In the genomic region with DNA sequence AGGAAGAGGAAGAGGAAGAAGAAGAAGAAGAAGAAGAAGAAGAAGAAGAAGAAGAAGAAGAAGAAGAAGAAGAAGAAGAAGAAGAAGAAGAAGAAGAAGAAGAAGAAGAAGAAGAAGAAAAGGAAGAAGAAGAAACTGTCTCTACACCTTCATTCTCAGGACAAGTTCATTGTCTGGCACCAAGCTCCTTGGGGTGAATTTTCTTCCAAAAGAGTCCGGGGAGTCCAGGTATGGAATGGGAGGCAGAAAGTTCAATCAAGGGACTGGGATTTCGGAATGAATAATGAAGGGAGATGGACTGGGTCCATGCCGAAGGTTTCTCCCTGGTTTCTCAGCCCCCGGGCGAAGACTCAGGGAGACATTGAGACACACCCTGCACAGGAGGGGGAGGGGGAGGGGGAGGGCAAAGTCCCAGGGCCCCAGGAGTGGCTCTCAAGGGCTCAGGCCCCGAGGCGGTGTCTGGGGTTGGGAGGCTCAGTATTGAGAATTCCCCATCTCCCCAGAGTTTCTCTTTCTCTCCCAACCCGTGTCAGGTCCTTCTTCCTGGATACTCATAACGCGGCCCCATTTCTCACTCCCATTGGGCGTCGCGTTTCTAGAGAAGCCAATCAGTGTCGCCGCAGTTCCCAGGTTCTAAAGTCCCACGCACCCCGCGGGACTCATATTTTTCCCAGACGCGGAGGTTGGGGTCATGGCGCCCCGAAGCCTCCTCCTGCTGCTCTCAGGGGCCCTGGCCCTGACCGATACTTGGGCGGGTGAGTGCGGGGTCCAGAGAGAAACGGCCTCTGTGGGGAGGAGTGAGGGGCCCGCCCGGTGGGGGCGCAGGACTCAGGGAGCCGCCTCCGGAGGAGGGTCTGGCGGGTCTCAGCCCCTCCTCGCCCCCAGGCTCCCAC, we compare ENCODE assay signal across 8 cellular contexts. TPM values are rescaled to one million over a fixed set of nuclear protein-coding genes. Genes with fewer than 3 reads are reported as not detected.
DNase-seq lines count a peak whose midpoint lies in the region; ATAC-seq and TF ChIP-seq lines count a peak whose summit lies in the region.

A gene (plus strand): TSS at position 662 of the 893 bp plus-strand sequence. CDS start 30 bp downstream, at position 692.

- H3K9me3 Mint-ChIP-seq in WTC11 (no peaks in the 10 kb centered on the region), immature natural killer cell (no peaks in the 10 kb centered on the region)

- WGBS in GM23248 (ENCODE audit: low coverage in 1 of 2, low lambda C conversion rate in 2 of 2, missing lambda C conversion rate in 2 of 2), 2 experiments, result 12% methylated on average over 30 to 31 of the region's 33 CpGs
- 5% methylated on average over 6 of the region's 33 CpGs for WGBS in mammary epithelial cell (ENCODE audit: low coverage, missing lambda C conversion rate)

- DNase-seq in ELF-1 (ENCODE audit: low read depth, low spot score), result peak; percentile 44
- peak; percentile 82 for DNase-seq in GM23248
- peak; percentile 99 for DNase-seq in M059J (ENCODE audit: low read depth)
- DNase-seq in WTC11 (ENCODE audit: low spot score), result peak; percentile 73
- DNase-seq in mammary epithelial cell, result peak; percentile 96
- peak; percentile 91 to 93 (median 92) for DNase-seq in immature natural killer cell
- DNase-seq in NCI-H1417 treated with DMSO at 0.1 percent for 48 hours (lab: John Stamatoyannopoulos, UW), result no peak

- intact Hi-C loops in mammary epithelial cell (cut with micrococcal nuclease), result no loop called here

- H2AFZ ChIP-seq in GM23248 (peak within 1 kb of the TSS; percentile 82), mammary epithelial cell (ENCODE audit: low read depth, low read length) (peak within 1 kb of the TSS; percentile 97)

- peak within 1 kb of the TSS; percentile 51 for H3K4me2 ChIP-seq in GM23248 (ENCODE audit: unreplicated experiment)
- H3K4me2 ChIP-seq in mammary epithelial cell (ENCODE audit: insufficient read depth, low read depth, low read length), result peak within 1 kb of the TSS; percentile 86

- H3K79me2 ChIP-seq in GM23248 (ENCODE audit: insufficient read depth), result no peaks in the 10 kb centered on the region
- no peaks in the 10 kb centered on the region for H3K79me2 ChIP-seq in mammary epithelial cell (ENCODE audit: insufficient read depth, low read length)

- H3K36me3 ChIP-seq in GM23248 (ENCODE audit: low read depth) (no peaks in the 10 kb centered on the region), mammary epithelial cell (ENCODE audit: insufficient read depth, low read length) (no peaks in the 10 kb centered on the region)

- no peaks in the 10 kb centered on the region for H3K9me3 ChIP-seq in GM23248 (ENCODE audit: low read depth)
- H3K9me3 ChIP-seq in mammary epithelial cell (replicated peaks; ENCODE audit: insufficient read depth, low read length), result no peaks in the 10 kb centered on the region

- POLR2A ChIA-PET in WTC11 (lab: Charles Lee), result no interaction called here

- no TSS peak for BruUV-seq in mammary epithelial cell (replicated peaks; lab: Mats Ljungman, UMichigan)

- H3K4me3 Mint-ChIP-seq in WTC11, result peak within 1 kb of the TSS; percentile 76
- H3K4me3 Mint-ChIP-seq in immature natural killer cell, result peak within 1 kb of the TSS; percentile 95 to 96 (median 95)

- H3K4me1 ChIP-seq in GM23248 (ENCODE audit: insufficient read depth), result no peaks in the 10 kb centered on the region
- no peaks in the 10 kb centered on the region for H3K4me1 ChIP-seq in mammary epithelial cell (ENCODE audit: insufficient read depth, low read length)

- TF ChIP-seq CTCF in WTC11 (IDR thresholded peaks at IDR 0.05) (no peak), mammary epithelial cell (conservative IDR thresholded peaks at IDR 0.05 in 1 of 2, IDR thresholded peaks at IDR 0.05 in 1 of 2; ENCODE audit: extremely low read depth in 1 of 2, insufficient read depth in 1 of 2, low read depth in 1 of 2, low read length in 2 of 2) (no peak)

- in situ Hi-C loops in GM23248 (cut with MboI), result no loop called here
- in situ Hi-C loops in mammary epithelial cell (cut with MboI; ENCODE audit: low sequenced_read_pairs in 2 of 2), result no loop called here

- H3K27me3 ChIP-seq in GM23248 (replicated peaks; ENCODE audit: insufficient read depth), result peaks cover 10% of the 10 kb centered on the region
- no peaks in the 10 kb centered on the region for H3K27me3 ChIP-seq in mammary epithelial cell (ENCODE audit: insufficient read depth, low read length)

- no peaks in the 10 kb centered on the region for H3K9me2 ChIP-seq in GM23248 (ENCODE audit: insufficient read depth)

- H3K4me1 Mint-ChIP-seq in WTC11, result 0 out of 2 replicates have a peak, but pooled peaks cover 3% of the 10 kb centered on the region
- peaks cover 58 to 64% of the 10 kb centered on the region in 2 donors for H3K4me1 Mint-ChIP-seq in immature natural killer cell

- H3K4me3 ChIP-seq in GM23248 (peak within 1 kb of the TSS; percentile 68), mammary epithelial cell (replicated peaks in 1 of 3; ENCODE audit: insufficient read depth in 1 of 3, low read depth in 2 of 3, low read length in 3 of 3) (peak within 1 kb of the TSS; percentile 72 to 76 (median 74)), skin epidermis (peak within 1 kb of the TSS; percentile 72 to 99 (median 93))

- dilution Hi-C loops in mammary epithelial cell (cut with HindIII; ENCODE audit: low sequenced_read_pairs), result no loop called here

- H3K27ac Mint-ChIP-seq in WTC11 (no peak within 1 kb of the TSS), immature natural killer cell (peak within 1 kb of the TSS; percentile 98 to 100 (median 99))

- peak; percentile 82 for ATAC-seq in WTC11

- no peaks in the 10 kb centered on the region for H4K20me1 ChIP-seq in GM23248 (ENCODE audit: insufficient read depth)
- no peaks in the 10 kb centered on the region for H4K20me1 ChIP-seq in mammary epithelial cell (ENCODE audit: insufficient read depth, low read length)

- H3K27ac ChIP-seq in GM23248, result no peak within 1 kb of the TSS
- peak within 1 kb of the TSS; percentile 76 for H3K27ac ChIP-seq in mammary epithelial cell (ENCODE audit: insufficient read depth, low read depth, low read length)
- H3K27ac ChIP-seq in skin epidermis, result peak within 1 kb of the TSS; percentile 81 to 100 (median 97)

- CTCF ChIA-PET in WTC11 (lab: Charles Lee) (interaction anchor here (1.0 to 1.2 kb wide), 5 partner anchors 15 to 73 kb away, joined by 3 to 6 read pairs (median 5); no protein-coding TSS in a partner anchor), mammary epithelial cell (lab: Charles Lee; ENCODE audit: low non-redundant PET) (no interaction called here)

- H3K36me3 Mint-ChIP-seq in WTC11, result no peaks in the 10 kb centered on the region; the same call in 1 of the 2 replicates
- H3K36me3 Mint-ChIP-seq in immature natural killer cell, result peaks cover 34 to 36% (median 35%) of the 10 kb centered on the region in 3 donors

- peaks cover 69% of the 10 kb centered on the region for H3K27me3 Mint-ChIP-seq in WTC11 (ENCODE audit: low read depth)
- H3K27me3 Mint-ChIP-seq in immature natural killer cell (ENCODE audit: low read depth in 3 of 3), result peaks cover 20 to 33% (median 25%) of the 10 kb centered on the region in 3 donors

- H3K9ac ChIP-seq in GM23248, result 0 out of 2 replicates have a peak within 1 kb of the TSS, but pooled peaks have one; percentile 37
- H3K9ac ChIP-seq in mammary epithelial cell (ENCODE audit: insufficient read depth, low read length), result peak within 1 kb of the TSS; percentile 88

- no peaks in the 10 kb centered on the region for H3F3A ChIP-seq in GM23248 (ENCODE audit: insufficient read depth)

TF ChIP-seq in WTC11, 78 proteins besides CTCF, POLR2A, EP300 and RAD21 (continues in another document):
- TF ChIP-seq, protein P1, sequence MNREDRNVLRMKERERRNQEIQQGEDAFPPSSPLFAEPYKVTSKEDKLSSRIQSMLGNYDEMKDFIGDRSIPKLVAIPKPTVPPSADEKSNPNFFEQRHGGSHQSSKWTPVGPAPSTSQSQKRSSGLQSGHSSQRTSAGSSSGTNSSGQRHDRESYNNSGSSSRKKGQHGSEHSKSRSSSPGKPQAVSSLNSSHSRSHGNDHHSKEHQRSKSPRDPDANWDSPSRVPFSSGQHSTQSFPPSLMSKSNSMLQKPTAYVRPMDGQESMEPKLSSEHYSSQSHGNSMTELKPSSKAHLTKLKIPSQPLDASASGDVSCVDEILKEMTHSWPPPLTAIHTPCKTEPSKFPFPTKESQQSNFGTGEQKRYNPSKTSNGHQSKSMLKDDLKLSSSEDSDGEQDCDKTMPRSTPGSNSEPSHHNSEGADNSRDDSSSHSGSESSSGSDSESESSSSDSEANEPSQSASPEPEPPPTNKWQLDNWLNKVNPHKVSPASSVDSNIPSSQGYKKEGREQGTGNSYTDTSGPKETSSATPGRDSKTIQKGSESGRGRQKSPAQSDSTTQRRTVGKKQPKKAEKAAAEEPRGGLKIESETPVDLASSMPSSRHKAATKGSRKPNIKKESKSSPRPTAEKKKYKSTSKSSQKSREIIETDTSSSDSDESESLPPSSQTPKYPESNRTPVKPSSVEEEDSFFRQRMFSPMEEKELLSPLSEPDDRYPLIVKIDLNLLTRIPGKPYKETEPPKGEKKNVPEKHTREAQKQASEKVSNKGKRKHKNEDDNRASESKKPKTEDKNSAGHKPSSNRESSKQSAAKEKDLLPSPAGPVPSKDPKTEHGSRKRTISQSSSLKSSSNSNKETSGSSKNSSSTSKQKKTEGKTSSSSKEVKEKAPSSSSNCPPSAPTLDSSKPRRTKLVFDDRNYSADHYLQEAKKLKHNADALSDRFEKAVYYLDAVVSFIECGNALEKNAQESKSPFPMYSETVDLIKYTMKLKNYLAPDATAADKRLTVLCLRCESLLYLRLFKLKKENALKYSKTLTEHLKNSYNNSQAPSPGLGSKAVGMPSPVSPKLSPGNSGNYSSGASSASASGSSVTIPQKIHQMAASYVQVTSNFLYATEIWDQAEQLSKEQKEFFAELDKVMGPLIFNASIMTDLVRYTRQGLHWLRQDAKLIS (CRISPR knock-in tag; IDR thresholded peaks at IDR 0.05; ENCODE audit: borderline replicate concordance), result no peak
- TF ChIP-seq, protein P2, sequence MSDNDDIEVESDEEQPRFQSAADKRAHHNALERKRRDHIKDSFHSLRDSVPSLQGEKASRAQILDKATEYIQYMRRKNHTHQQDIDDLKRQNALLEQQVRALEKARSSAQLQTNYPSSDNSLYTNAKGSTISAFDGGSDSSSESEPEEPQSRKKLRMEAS (CRISPR knock-in tag; IDR thresholded peaks at IDR 0.05), result 0 out of 2 replicates have a peak, but pooled peaks have one; percentile 50
- TF ChIP-seq ZNF263 (CRISPR knock-in tag; IDR thresholded peaks at IDR 0.05; ENCODE audit: low read depth), result no peak

RNA-seq across cellular contexts. Expression of the gene that starts here (rescaled TPM):
- 0.13 and 0.43 TPM in 2 replicates for total RNA-seq in GM23248 (2014; rRNA removed; shearing (Covaris generic))
- polyA plus RNA-seq in GM23248 (2016; fragmentation: Nextera tagmentation; extraction: Ambion mirVana), result 0.37 and 0.93 TPM in 2 replicates
- total RNA-seq in M059J (2014; rRNA removed; shearing (Covaris generic)), result 379 and 414 TPM in 2 replicates
- total RNA-seq in WTC11 (2021), result 7.5 to 11.8 TPM (median 11.2 TPM) in 3 replicates
- total RNA-seq in mammary epithelial cell, result 10 to 100 TPM; 27.2 to 35.4 TPM
- 32.4 TPM for polyA plus RNA-seq in mammary epithelial cell
- 13.4 TPM for polyA minus RNA-seq in mammary epithelial cell
- polyA plus RNA-seq in immature natural killer cell, result 100 to 1,000 TPM; 595 to 720 (median 639) TPM

Comparison
In these comparisons a context has a peak if more than half of its experiments do, and no peak if none do; other contexts are left out.
1. RNA of the gene that starts here (total RNA-seq): 379 to 414 TPM in M059J; 27.2 to 35.4 TPM in mammary epithelial cell, 7.5 to 11.8 TPM in WTC11 and 0.13 to 0.43 TPM in GM23248; every median in the first group is over 10 times any median in the second.
2. RNA of the gene that starts here (polyA plus RNA-seq): 595 to 720 TPM in immature natural killer cell; 32.4 TPM in mammary epithelial cell (single experiment) and 0.37 to 0.93 TPM in GM23248; every median in the first group is over 10 times any median in the second.
3. Peak in DNase-seq, H3K4me3 ChIP-seq, H3K9ac ChIP-seq and H3K4me2 ChIP-seq in GM23248; RNA of the gene not detected or under 1 TPM.
4. Peak in every context shown above with its lines, with median percentiles within 50 percentile points of each other: H3K4me3 ChIP-seq.